Comparison of ENCODE assay signal across 17 cellular contexts in the genomic region with DNA sequence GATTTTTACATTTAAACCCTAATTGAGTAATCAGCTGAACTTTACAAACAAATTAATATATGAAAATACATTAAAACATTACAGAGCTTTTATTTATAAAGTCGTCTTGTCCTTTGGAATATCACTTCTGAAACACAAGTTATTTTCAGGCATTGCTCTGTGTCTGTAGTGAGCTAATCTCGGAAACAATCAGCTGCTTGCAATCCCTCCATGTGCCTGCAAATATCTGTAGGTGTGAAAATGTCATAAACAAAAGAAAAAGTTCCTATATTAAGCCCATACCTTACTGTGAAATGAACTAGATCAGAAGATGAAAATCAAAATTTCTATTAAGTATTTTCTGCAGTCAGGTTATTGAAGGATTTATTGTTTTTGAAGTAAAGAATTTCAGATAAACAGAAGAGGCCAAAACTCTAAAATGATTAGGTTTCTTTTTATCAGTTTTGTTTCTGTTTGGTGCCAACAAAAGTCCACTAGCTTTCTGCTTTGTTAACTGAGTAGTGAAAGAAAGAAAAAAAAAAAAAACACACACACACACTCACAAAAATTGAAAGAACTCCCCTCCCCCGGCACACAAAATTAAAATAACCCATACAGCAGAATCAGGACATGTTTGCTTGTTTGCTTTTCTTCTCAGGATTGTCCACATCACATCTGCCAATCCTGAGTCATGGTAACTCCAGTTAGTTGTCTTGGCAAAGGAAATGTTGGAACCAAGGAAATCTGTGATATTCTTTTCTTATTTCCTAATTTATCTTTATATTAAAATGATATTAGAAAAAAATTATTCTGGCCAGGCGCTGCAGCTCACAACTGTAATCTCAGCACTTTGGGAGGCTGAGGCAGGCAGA.
A peak's percentile ranks its signal among the peaks of the same experiment; 100 is the strongest.
DNase-seq lines count a peak whose midpoint lies in the region; ATAC-seq and TF ChIP-seq lines count a peak whose summit lies in the region.
"Had no signal": no experiment of that assay in that cellular context is flagged by ENCODE, and none has a peak within 500 bp of the region (broad histone marks: within the 10 kb centered on the region; RNA-seq: fewer than 3 reads in every experiment).

No MANE protein-coding gene starts in this region.

- no peaks in the 10 kb centered on the region for H3K9me3 Mint-ChIP-seq in Calu3 (ENCODE audit: low read depth, unreplicated experiment)
- H3K9me3 Mint-ChIP-seq: T-cell had no signal

- H3K4me1 Mint-ChIP-seq in Calu3 (ENCODE audit: low read depth, unreplicated experiment) = peaks cover 24% of the 10 kb centered on the region
- H3K4me1 Mint-ChIP-seq: CD4-positive, CD25-positive, alpha-beta regulatory T cell; T-cell had no signal

- peak overlapping the region; percentile 42 for H3K27ac Mint-ChIP-seq in Calu3 (ENCODE audit: unreplicated experiment)
- H3K27ac Mint-ChIP-seq: CD4-positive, CD25-positive, alpha-beta regulatory T cell; HFFc6; T-cell had no signal

- CTCF ChIA-PET in Calu3 (lab: Charles Lee) = no interaction called here

- DNase-seq in Calu3 = no peak
- DNase-seq in LNCaP clone FGC (ENCODE audit: low read depth) = peak; percentile 38
- peak; percentile 13 for DNase-seq in fibroblast of gingiva (ENCODE audit: low read depth)
- DNase-seq in dedifferentiated amniotic fluid mesenchymal stem cell (ENCODE audit: extremely low spot score) = no peak
- DNase-seq in lower lobe of right lung = no peak
- DNase-seq in T-helper 2 cell = no peak
- DNase-seq in T1000 (lab: John Stamatoyannopoulos, UW) = no peak
- DNase-seq: CD4-positive, CD25-positive, alpha-beta regulatory T cell; HFFc6; Karpas-422; MV-4-11; NCI-H1417 treated with DMSO at 0.1 percent for 48 hours; NCI-H2029; NCI-H524; NK-92 treated with Interleukin-12 subunit alpha and Interleukin-12 subunit beta, amount 100 ng/mL, for 24 hours; T-cell had no signal

- no peaks in the 10 kb centered on the region for H3K36me3 ChIP-seq in lower lobe of right lung

- no peaks in the 10 kb centered on the region for H3K27me3 Mint-ChIP-seq in Calu3 (ENCODE audit: unreplicated experiment)
- H3K27me3 Mint-ChIP-seq: CD4-positive, CD25-positive, alpha-beta regulatory T cell; T-cell had no signal

- H3K9me3 ChIP-seq in lower lobe of right lung = no peaks in the 10 kb centered on the region

- TF ChIP-seq CTCF in Calu3 (IDR thresholded peaks at IDR 0.05; ENCODE audit: unreplicated experiment) = no peak
- no peak for TF ChIP-seq CTCF in LNCaP clone FGC (IDR thresholded peaks at IDR 0.05; ENCODE audit: control insufficient read depth, extremely low read depth, insufficient read depth)
- TF ChIP-seq CTCF in lower lobe of right lung (IDR thresholded peaks at IDR 0.05) = no peak

- no peaks in the 10 kb centered on the region for H3K36me3 Mint-ChIP-seq in Calu3 (ENCODE audit: insufficient read depth, unreplicated experiment)
- H3K36me3 Mint-ChIP-seq: CD4-positive, CD25-positive, alpha-beta regulatory T cell; T-cell had no signal

- BruUV-seq in Calu3 (replicated peaks; lab: Mats Ljungman, UMichigan) = no TSS peak

- H3K27ac ChIP-seq in lower lobe of right lung = no peak overlapping the region

- ATAC-seq in GM19324 (IDR thresholded peaks at IDR 0.05; ENCODE audit: low FRiP score, unreplicated experiment) (peak; percentile 43), lower lobe of right lung (no peak)
- ATAC-seq: T-cell had no signal

- no peaks in the 10 kb centered on the region for H3K27me3 ChIP-seq in lower lobe of right lung (ENCODE audit: low read depth)

- no peak overlapping the region for H3K4me3 ChIP-seq in LNCaP clone FGC (ENCODE audit: low read depth, low read length)
- H3K4me3 ChIP-seq in lower lobe of right lung = no peak overlapping the region

- H3K4me3 Mint-ChIP-seq in Calu3 (ENCODE audit: low read depth, unreplicated experiment) = no peak overlapping the region
- H3K4me3 Mint-ChIP-seq: CD4-positive, CD25-positive, alpha-beta regulatory T cell; HFFc6; T-cell had no signal

- no peaks in the 10 kb centered on the region for H3K4me1 ChIP-seq in lower lobe of right lung

- intact Hi-C loops in Calu3 (cut with micrococcal nuclease; ENCODE audit: unreplicated experiment) (no loop called here), lower lobe of right lung (cut with DNase I) (no loop called here)

Comparison
In these comparisons a context has a peak if more than half of its experiments do, and no peak if none do; other contexts are left out.
1. DNase-seq: peak in LNCaP clone FGC (single experiment) and fibroblast of gingiva (single experiment); none in Calu3 (single experiment), dedifferentiated amniotic fluid mesenchymal stem cell (single experiment), lower lobe of right lung (single experiment), T-helper 2 cell (0 of 5) and T1000 (single experiment).